In genomic region chr18:22697561-22697960, GRCh38 we compare ENCODE assay signal across 3 cellular contexts.
"Had no signal": no experiment of that assay in that cellular context is flagged by ENCODE, and none has a peak within 500 bp of the region (broad histone marks: within the 10 kb centered on the region; RNA-seq: fewer than 3 reads in every experiment).

No MANE protein-coding gene starts in this region.

- DNase-seq: GDM1, GF-D8 had no signal

- ATAC-seq: GM12878 had no signal

- H3K4me3 ChIP-seq: GM12878 had no signal
